Comparison of ENCODE assay signal across 13 cellular contexts in the genomic region with DNA sequence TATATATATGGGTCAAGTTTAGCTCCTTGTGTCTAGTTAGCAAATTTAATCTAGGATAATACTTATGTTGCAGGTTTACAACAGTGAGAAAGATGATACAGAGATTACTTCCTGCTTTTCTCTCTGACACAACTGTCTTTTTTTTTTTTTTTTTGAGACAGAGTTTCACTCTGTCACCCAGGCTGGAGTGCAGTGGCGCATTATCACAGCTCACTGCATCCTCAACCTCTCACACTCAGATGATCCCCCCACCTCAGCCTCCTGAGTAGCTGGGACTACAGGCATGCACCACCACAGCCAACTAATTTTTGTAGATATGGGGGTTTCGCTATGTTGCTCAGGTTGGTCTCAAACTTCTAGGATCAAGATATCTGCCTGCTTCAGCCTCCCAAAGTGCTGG.
"Had no signal": no experiment of that assay in that cellular context is flagged by ENCODE, and none has a peak within 500 bp of the region (broad histone marks: within the 10 kb centered on the region; RNA-seq: fewer than 3 reads in every experiment).

No MANE protein-coding gene starts in this region.

- H3K4me1 ChIP-seq: gastrocnemius medialis, heart right ventricle, right lobe of liver had no signal

- DNase-seq: activated CD4-positive, alpha-beta memory T cell treated with anti-CD3 and anti-CD28 coated beads for 36 hours; activated CD8-positive, alpha-beta memory T cell treated with anti-CD3 and anti-CD28 coated beads, Interleukin-2, amount 10 ng/mL, durations not matched to agents 7 days and 5 days; activated effector memory CD4-positive, alpha-beta T cell treated with Interleukin-2 at 50 U/mL for 16 hours; activated naive CD4-positive, alpha-beta T cell treated with anti-CD3 and anti-CD28 coated beads, Interleukin-2, amount 50 U/mL, for 16 hours; activated T-cell treated with anti-CD3 and anti-CD28 coated beads, Interleukin-2, amount 50 U/mL, for 1 hour; effector CD8-positive, alpha-beta T cell; gastrocnemius medialis; heart right ventricle; right lobe of liver; stimulated activated naive CD8-positive, alpha-beta T cell treated with anti-CD3 and anti-CD28 coated beads, Interleukin-15, Interleukin-2, amounts not matched to agents 100 U/mL and 50 U/mL, for 24 hours; transverse colon; WERI-Rb-1 had no signal

- H3K4me3 ChIP-seq: gastrocnemius medialis, heart right ventricle, right lobe of liver, transverse colon had no signal

- H3K9me3 ChIP-seq: gastrocnemius medialis, right lobe of liver, transverse colon had no signal

- H3K36me3 ChIP-seq: gastrocnemius medialis, heart right ventricle, right lobe of liver, transverse colon, WERI-Rb-1 had no signal

- H3K27ac ChIP-seq: gastrocnemius medialis, heart right ventricle, right lobe of liver, transverse colon, WERI-Rb-1 had no signal

- H3K27me3 ChIP-seq: gastrocnemius medialis, heart right ventricle, right lobe of liver, transverse colon had no signal

- ATAC-seq: activated CD8-positive, alpha-beta memory T cell treated with anti-CD3 and anti-CD28 coated beads, Interleukin-2, amount 10 ng/mL, durations not matched to agents 7 days and 5 days; gastrocnemius medialis; heart right ventricle; left lobe of liver; right lobe of liver; stimulated activated naive CD8-positive, alpha-beta T cell treated with anti-CD3 and anti-CD28 coated beads, Interleukin-15, Interleukin-2, amounts not matched to agents 100 U/mL and 50 U/mL, for 24 hours had no signal
